Comparison of ENCODE assay signal across 8 cellular contexts in genomic region chr4:25376754-25377571, GRCh38. TPM values are rescaled to one million over a fixed set of nuclear protein-coding genes. Genes with fewer than 3 reads are reported as not detected.
DNase-seq lines count a peak whose midpoint lies in the region; ATAC-seq and TF ChIP-seq lines count a peak whose summit lies in the region.

ANAPC4 (plus strand) TSS chr4:25377263; CDS start chr4:25377428, 165 bp downstream.

- peaks cover 3 to 12% (median 11%) of the 10 kb centered on the region in 3 experiments; a peak in 5 of 7 replicates for H3K36me3 Mint-ChIP-seq in H9 (ENCODE audit: insufficient read depth in 1 of 3, low read depth in 3 of 3)

- H2AFZ ChIP-seq in H9 (ENCODE audit: low read length) (no peak within 1 kb of the TSS), neural cell (ENCODE audit: low read depth, low read length) (peak within 1 kb of the TSS; percentile 90)

- peak; percentile 16 for TF ChIP-seq EP300 in neural cell (conservative IDR thresholded peaks at IDR 0.05; ENCODE audit: poor library complexity, severe bottlenecking)

- peak within 1 kb of the TSS; percentile 94 for H3K4me3 ChIP-seq in fibroblast of villous mesenchyme (ENCODE audit: low read depth, low read length)
- peak within 1 kb of the TSS; percentile 81 for H3K4me3 ChIP-seq in neural cell (ENCODE audit: low read length)

- no peak within 1 kb of the TSS for H2BK12ac ChIP-seq in H9 (ENCODE audit: insufficient read length, low read depth, low read length)

- WGBS in H9 (ENCODE audit: extremely low coverage, insufficient read length, low lambda C conversion rate): no CpG with 5 or more reads among the region's 74 CpGs

- H3K9me3 Mint-ChIP-seq in H9: no peaks in the 10 kb centered on the region
- no peaks in the 10 kb centered on the region for H3K9me3 Mint-ChIP-seq in stimulated activated naive CD8-positive, alpha-beta T cell treated with anti-CD3 and anti-CD28 coated beads, Interleukin-15, amount 100 ng/mL, for 72 hours

- peak within 1 kb of the TSS in 2 of 3 experiments; percentile 62 to 77; a peak in 4 of 7 replicates for H3K27ac Mint-ChIP-seq in H9
- H3K27ac Mint-ChIP-seq in stimulated activated naive CD8-positive, alpha-beta T cell treated with anti-CD3 and anti-CD28 coated beads, Interleukin-15, amount 100 ng/mL, for 72 hours: peak within 1 kb of the TSS; percentile 95 to 96

- H3K4ac ChIP-seq in H9 (ENCODE audit: low read depth, low read length): no peak within 1 kb of the TSS

- no peak within 1 kb of the TSS for H3K27ac ChIP-seq in H9 (ENCODE audit: insufficient read length, low read depth, low read length)
- H3K27ac ChIP-seq in neural cell (ENCODE audit: low read length): peak within 1 kb of the TSS; percentile 57

- no peak within 1 kb of the TSS for H2BK20ac ChIP-seq in H9 (ENCODE audit: low read depth, low read length, poor library complexity, severe bottlenecking)

- H3K23ac ChIP-seq in H9 (ENCODE audit: insufficient read length, low read depth, low read length): no peak within 1 kb of the TSS

- no peaks in the 10 kb centered on the region for H3F3A ChIP-seq in neural cell (ENCODE audit: insufficient read depth, low read length, poor library complexity, severe bottlenecking)

- H3K79me2 ChIP-seq in H9 (ENCODE audit: insufficient read depth, low read length) (peaks cover 11% of the 10 kb centered on the region; the same call in 1 of the 2 replicates), neural cell (replicated peaks; ENCODE audit: insufficient read depth, low read length) (peaks cover 13% of the 10 kb centered on the region)

- no peak within 1 kb of the TSS for H3K56ac ChIP-seq in H9 (ENCODE audit: insufficient read length, low read depth, low read length)

- H3K4me3 Mint-ChIP-seq in H9: peak within 1 kb of the TSS in 1 of 2 experiments; percentile 85; a peak in 2 of 5 replicates
- H3K4me3 Mint-ChIP-seq in stimulated activated naive CD8-positive, alpha-beta T cell treated with anti-CD3 and anti-CD28 coated beads, Interleukin-15, amount 100 ng/mL, for 72 hours: no peak within 1 kb of the TSS

- H3K18ac ChIP-seq in H9 (ENCODE audit: insufficient read length, low read depth, low read length): no peak within 1 kb of the TSS

- H2AK5ac ChIP-seq in H9 (ENCODE audit: insufficient read length, low read length): no peak within 1 kb of the TSS

- no peaks in the 10 kb centered on the region; the same call in 1 of the 2 replicates for H3K4me1 ChIP-seq in H9 (ENCODE audit: insufficient read depth, low read length)

- H3K36me3 ChIP-seq in neural cell (ENCODE audit: insufficient read depth, low read length): no peaks in the 10 kb centered on the region

- no peaks in the 10 kb centered on the region for H3K27me3 ChIP-seq in H9 (ENCODE audit: insufficient read depth, low read length)
- H3K27me3 ChIP-seq in neural cell (ENCODE audit: insufficient read depth, low read depth, low read length): no peaks in the 10 kb centered on the region

- TF ChIP-seq CTCF in H9 (conservative IDR thresholded peaks at IDR 0.05): no peak
- TF ChIP-seq CTCF in fibroblast of villous mesenchyme (IDR thresholded peaks at IDR 0.05; ENCODE audit: insufficient read depth, low read depth, low read length): no peak
- peak; percentile 39 for TF ChIP-seq CTCF in neural cell (IDR thresholded peaks at IDR 0.05; ENCODE audit: poor library complexity, severe bottlenecking)

- DNase-seq in G401 (ENCODE audit: low spot score) (peak; percentile 85), H9 (peak; percentile 98), M059J (ENCODE audit: low read depth) (peak; percentile 90), SHP77 treated with DMSO at 0.1 percent for 48 hours (lab: John Stamatoyannopoulos, UW) (peak; percentile 31), fibroblast of villous mesenchyme (ENCODE audit: low read depth) (peak; percentile 91)
- peak; percentile 99 for DNase-seq in activated effector memory CD4-positive, alpha-beta T cell treated with anti-CD3 and anti-CD28 coated beads, Interleukin-2, amount 50 U/mL, for 16 hours
- DNase-seq in stimulated activated naive CD8-positive, alpha-beta T cell treated with anti-CD3 and anti-CD28 coated beads, Interleukin-15, amount 100 ng/mL, for 72 hours: peak; percentile 93 to 95

- H4K91ac ChIP-seq in H9 (ENCODE audit: insufficient read length, low read depth, low read length): no peak within 1 kb of the TSS

- no peak within 1 kb of the TSS for H4K8ac ChIP-seq in H9 (replicated peaks; ENCODE audit: insufficient read length, low read depth, low read length)

- H3K79me1 ChIP-seq in H9 (ENCODE audit: insufficient read depth, low read depth, low read length, poor library complexity, severe bottlenecking): no peaks in the 10 kb centered on the region

- no peak within 1 kb of the TSS for H4K5ac ChIP-seq in H9 (ENCODE audit: insufficient read length, low read depth, low read length)

- no peak within 1 kb of the TSS for H3T11ph ChIP-seq in H9 (ENCODE audit: low read length)

- H2BK15ac ChIP-seq in H9 (ENCODE audit: low read depth, low read length): no peak within 1 kb of the TSS

- peak within 1 kb of the TSS; percentile 70 for H3K14ac ChIP-seq in H9 (ENCODE audit: insufficient read depth, low read length)

- no peaks in the 10 kb centered on the region for H3K27me3 Mint-ChIP-seq in H9 (ENCODE audit: low read depth)
- H3K27me3 Mint-ChIP-seq in stimulated activated naive CD8-positive, alpha-beta T cell treated with anti-CD3 and anti-CD28 coated beads, Interleukin-15, amount 100 ng/mL, for 72 hours: no peaks in the 10 kb centered on the region

- H3K9me2 ChIP-seq in neural cell (ENCODE audit: insufficient read depth, low read length): no peaks in the 10 kb centered on the region

- peaks cover 3% of the 10 kb centered on the region for H3K23me2 ChIP-seq in H9 (ENCODE audit: insufficient read length, low read depth, low read length, poor library complexity, severe bottlenecking)

- H3K4me1 Mint-ChIP-seq in H9: peaks cover 13% of the 10 kb centered on the region in 2 experiments
- peaks cover 5% of the 10 kb centered on the region for H3K4me1 Mint-ChIP-seq in stimulated activated naive CD8-positive, alpha-beta T cell treated with anti-CD3 and anti-CD28 coated beads, Interleukin-15, amount 100 ng/mL, for 72 hours

- H3K9me3 ChIP-seq in H9 (ENCODE audit: control insufficient read depth, low read depth, low read length): no peaks in the 10 kb centered on the region
- no peaks in the 10 kb centered on the region for H3K9me3 ChIP-seq in neural cell (ENCODE audit: low read length)

- peak within 1 kb of the TSS; percentile 66 for H3K4me2 ChIP-seq in H9 (ENCODE audit: insufficient read depth, insufficient read length, low read length)
- H3K4me2 ChIP-seq in neural cell (ENCODE audit: low read length): peak within 1 kb of the TSS; percentile 46

- peak within 1 kb of the TSS; percentile 65 for H3K9ac ChIP-seq in H9 (ENCODE audit: extremely low read depth, insufficient read length, low read length)
- peak within 1 kb of the TSS; percentile 79 for H3K9ac ChIP-seq in neural cell (ENCODE audit: low read length)

- in situ Hi-C loops in G401 (cut with HindIII; ENCODE audit: low sequenced_read_pairs): no loop called here

- no peaks in the 10 kb centered on the region for H4K20me1 ChIP-seq in H9 (ENCODE audit: control insufficient read depth, insufficient read depth, insufficient read length)
- no peaks in the 10 kb centered on the region for H4K20me1 ChIP-seq in neural cell (ENCODE audit: insufficient read depth)

- TF ChIP-seq RAD21 in neural cell (conservative IDR thresholded peaks at IDR 0.05): peak; percentile 46

- H2BK120ac ChIP-seq in H9 (ENCODE audit: low read depth, low read length, poor library complexity, severe bottlenecking): no peak within 1 kb of the TSS

- peak; percentile 97 for ATAC-seq in stimulated activated naive CD8-positive, alpha-beta T cell treated with anti-CD3 and anti-CD28 coated beads, Interleukin-15, amount 100 ng/mL, for 72 hours

- no peak within 1 kb of the TSS for H2BK5ac ChIP-seq in H9 (ENCODE audit: insufficient read length, low read length)

TF ChIP-seq in neural cell, 6 proteins besides CTCF, POLR2A, EP300 and RAD21:
- TF ChIP-seq SMC3 (conservative IDR thresholded peaks at IDR 0.05; ENCODE audit: poor library complexity) (no peak), REST (IDR thresholded peaks at IDR 0.05; ENCODE audit: borderline replicate concordance) (no peak), POLR2AphosphoS5 (IDR thresholded peaks at IDR 0.05) (peak; percentile 68), EZH2 (IDR thresholded peaks at IDR 0.05; ENCODE audit: borderline replicate concordance, insufficient read depth, low read length, poor library complexity, severe bottlenecking) (no peak), MXI1 (conservative IDR thresholded peaks at IDR 0.05; ENCODE audit: poor library complexity, severe bottlenecking) (peak; percentile 60), TAF1 (IDR thresholded peaks at IDR 0.05; ENCODE audit: low read depth) (peak; percentile 31)

RNA-seq across cellular contexts. Expression of gene ANAPC4, which starts in this region (rescaled TPM):
- 20.7 and 24.7 TPM in 2 replicates for total RNA-seq in G401 (2014; rRNA removed; shearing (Covaris generic))
- total RNA-seq in H9 (2021): 38.8 and 42.5 TPM in 2 replicates
- 9.3 and 19.8 TPM in 2 replicates for total RNA-seq in M059J (2014; rRNA removed; shearing (Covaris generic))
- total RNA-seq in fibroblast of villous mesenchyme: 25.4 and 27.6 TPM in 2 replicates
- polyA plus RNA-seq in neural cell: 78.1 and 79.3 TPM in 2 replicates
- polyA minus RNA-seq in neural cell: 46.9 and 50.4 TPM in 2 replicates

Comparison
In these comparisons a context has a peak if more than half of its experiments do, and no peak if none do; other contexts are left out.
1. DNase-seq: peak in every context shown above with its lines; median percentile 99 in activated effector memory CD4-positive, alpha-beta T cell treated with anti-CD3 and anti-CD28 coated beads, Interleukin-2, amount 50 U/mL, for 16 hours; 98 in H9; 94 in stimulated activated naive CD8-positive, alpha-beta T cell treated with anti-CD3 and anti-CD28 coated beads, Interleukin-15, amount 100 ng/mL, for 72 hours; 91 in fibroblast of villous mesenchyme; 90 in M059J; 85 in G401; 31 in SHP77 treated with DMSO at 0.1 percent for 48 hours.